26 cellular contexts compared by ENCODE assay signal in the genomic region with DNA sequence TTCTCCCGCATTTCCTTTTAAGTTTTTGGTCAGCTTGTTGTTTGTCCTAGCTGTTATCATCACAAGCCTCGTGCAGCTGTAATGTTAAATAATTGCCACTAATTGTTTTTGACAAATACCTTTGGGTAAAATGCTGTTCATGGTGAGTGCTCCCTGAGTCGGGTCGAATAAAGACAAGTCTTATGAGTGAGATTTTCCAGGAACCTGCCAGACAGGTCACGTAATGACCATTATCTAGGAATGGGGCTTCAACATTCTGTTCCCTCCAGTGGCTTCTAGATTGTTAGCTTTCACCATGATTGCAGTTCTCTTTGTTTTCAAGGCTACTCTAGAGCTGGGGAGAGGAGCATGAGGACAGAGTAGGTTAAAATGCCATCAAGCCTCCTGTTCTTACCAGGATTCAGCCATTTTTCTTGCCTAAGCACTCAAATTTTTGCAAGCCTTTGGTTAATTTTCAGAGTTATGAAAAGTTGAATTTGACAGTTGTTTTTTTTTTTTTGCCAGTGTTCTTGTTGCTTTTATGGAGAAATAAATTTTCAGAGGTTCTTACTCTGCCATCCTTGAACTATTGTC.
"Had no signal": no experiment of that assay in that cellular context is flagged by ENCODE, and none has a peak within 500 bp of the region (broad histone marks: within the 10 kb centered on the region; RNA-seq: fewer than 3 reads in every experiment).

No MANE protein-coding gene starts in this region.

- DNase-seq: colonic mucosa; cortex of kidney; effector CD8-positive, alpha-beta T cell; effector memory CD8-positive, alpha-beta T cell; endodermal cell; erythroblast; esophagus squamous epithelium; foreskin fibroblast; foreskin melanocyte; gastrocnemius medialis; heart left ventricle; hypothalamus; immature natural killer cell; left cardiac atrium; left lung; left ventricle myocardium superior; lower lobe of right lung; mesenchymal stem cell; mucosa of descending colon; naive B cell; naive thymus-derived CD8-positive, alpha-beta T cell had no signal

- H3K4me1 ChIP-seq: colonic mucosa, esophagus squamous epithelium, gastrocnemius medialis, left lung had no signal

- ATAC-seq: effector memory CD8-positive, alpha-beta T cell; esophagus mucosa; gastrocnemius medialis; heart left ventricle; left cardiac atrium; left lung; left ventricle myocardium superior; lower lobe of right lung; mucosa of descending colon; naive thymus-derived CD8-positive, alpha-beta T cell had no signal

- H3K36me3 ChIP-seq: colonic mucosa, esophagus squamous epithelium, gastrocnemius medialis, heart left ventricle, left lung, lower lobe of right lung had no signal

- H3K9me3 ChIP-seq: colonic mucosa, esophagus squamous epithelium, gastrocnemius medialis, heart left ventricle, lower lobe of right lung, mucosa of descending colon had no signal

- FAIRE-seq: endometrium, keratinocyte had no signal

- H3K27me3 ChIP-seq: colonic mucosa, esophagus squamous epithelium, gastrocnemius medialis, heart left ventricle, hepatocyte, left lung had no signal

- H3K27ac ChIP-seq: colonic mucosa, epithelial cell of prostate, esophagus squamous epithelium, gastrocnemius medialis, heart left ventricle, hepatocyte, left lung, lower lobe of right lung had no signal

- H3K4me3 ChIP-seq: colonic mucosa, esophagus squamous epithelium, gastrocnemius medialis, heart left ventricle, hepatocyte, left lung, lower lobe of right lung, mucosa of descending colon had no signal
